Comparison of ENCODE assay signal across 10 cellular contexts in the genomic region with DNA sequence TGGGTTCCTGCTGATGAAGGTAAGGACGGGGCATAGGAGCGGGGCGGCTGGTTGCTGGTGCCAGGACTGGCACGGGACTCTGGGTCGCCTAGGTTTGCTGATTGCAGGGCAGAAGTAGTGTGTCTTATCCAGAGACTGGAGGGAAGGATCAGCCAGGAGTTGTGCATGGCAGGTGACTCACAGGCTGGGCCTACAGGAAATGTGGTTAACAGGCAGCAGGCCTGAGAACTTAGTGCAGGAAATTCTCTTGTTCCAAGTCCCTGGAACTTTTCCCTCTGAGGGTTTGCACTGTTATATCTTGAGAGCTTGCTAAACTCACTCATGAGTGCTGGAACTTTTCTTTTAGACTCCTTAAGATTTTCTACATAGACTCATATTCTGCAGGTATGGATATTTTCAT.
A peak's percentile ranks its signal among the peaks of the same experiment; 100 is the strongest.
DNase-seq lines count a peak whose midpoint lies in the region; ATAC-seq and TF ChIP-seq lines count a peak whose summit lies in the region.
"Had no signal": no experiment of that assay in that cellular context is flagged by ENCODE, and none has a peak within 500 bp of the region (broad histone marks: within the 10 kb centered on the region; RNA-seq: fewer than 3 reads in every experiment).

No MANE protein-coding gene starts in this region.

- DNase-seq in ACHN (peak; percentile 69), HS-27A (ENCODE audit: low read depth) (peak; percentile 61), UCSD-AML1 (lab: John Stamatoyannopoulos, UW; ENCODE audit: unreplicated experiment) (peak; percentile 17), hepatic stellate cell (ENCODE audit: low spot score) (peak; percentile 84), caudate nucleus (lab: John Stamatoyannopoulos, UW) (no peak), coronary artery (ENCODE audit: low spot score) (no peak), T-helper 17 cell (no peak)
- DNase-seq in activated T-cell treated with anti-CD3 and anti-CD28 coated beads, Interleukin-2, amount 50 U/mL, for 48 hours = no peak
- DNase-seq: cerebellar nuclear complex, T-helper 1 cell had no signal

- no peak overlapping the region for H3K4me3 Mint-ChIP-seq in T-helper 17 cell

- no peaks in the 10 kb centered on the region for H3K9me3 ChIP-seq in T-helper 17 cell (ENCODE audit: control insufficient read depth, low read length, poor library complexity, severe bottlenecking)

- H3K4me3 ChIP-seq in coronary artery = no peak overlapping the region

- peaks cover 20% of the 10 kb centered on the region for H3K4me1 Mint-ChIP-seq in T-helper 17 cell

- no peaks in the 10 kb centered on the region for H3K36me3 Mint-ChIP-seq in T-helper 17 cell (ENCODE audit: low read depth)

- in situ Hi-C loops in ACHN (cut with HindIII; ENCODE audit: low pct_ligation_motif_present, low pct_unique_long_range_greater_than_20kb, low sequenced_read_pairs) = no loop called here

- H3K27ac ChIP-seq in caudate nucleus (ENCODE audit: low read depth, low read length) (no peak overlapping the region), coronary artery (no peak overlapping the region)

- no peak overlapping the region for H3K27ac Mint-ChIP-seq in T-helper 17 cell

- no peak for TF ChIP-seq CTCF in coronary artery (IDR thresholded peaks at IDR 0.05)

- no peak for ATAC-seq in T-helper 17 cell

- no peaks in the 10 kb centered on the region for H3K27me3 Mint-ChIP-seq in T-helper 17 cell

Comparison
In these comparisons a context has a peak if more than half of its experiments do, and no peak if none do; other contexts are left out.
1. DNase-seq: peak in ACHN (single experiment), HS-27A (single experiment), UCSD-AML1 (single experiment) and hepatic stellate cell (single experiment); none in activated T-cell treated with anti-CD3 and anti-CD28 coated beads, Interleukin-2, amount 50 U/mL, for 48 hours (0 of 2), caudate nucleus (0 of 61), coronary artery (single experiment) and T-helper 17 cell (0 of 3).